In genomic region chr13:46831588-46832194, GRCh38 we compare ENCODE assay signal across 8 cellular contexts. TPM values are rescaled to one million over a fixed set of nuclear protein-coding genes. Genes with fewer than 3 reads are reported as not detected.
A peak's percentile ranks its signal among the peaks of the same experiment; 100 is the strongest.
DNase-seq lines count a peak whose midpoint lies in the region; ATAC-seq, FAIRE-seq and TF ChIP-seq lines count a peak whose summit lies in the region.

No MANE protein-coding gene starts in this region.

- no peaks in the 10 kb centered on the region for H3K4me1 ChIP-seq in DND-41 (ENCODE audit: insufficient read depth, low read length)
- H3K4me1 ChIP-seq in HCT116 (ENCODE audit: control insufficient read depth in 1 of 2, insufficient read depth in 2 of 2, low read length in 2 of 2): no peaks in the 10 kb centered on the region
- no peaks in the 10 kb centered on the region for H3K4me1 ChIP-seq in GM12878 (ENCODE audit: control insufficient read depth, insufficient read depth, low read length)

- WGBS in GM12878 (ENCODE audit: insufficient coverage, insufficient replicate concordance, low lambda C conversion rate, missing lambda C conversion rate): 0% methylated on average over 5 of the region's 5 CpGs

- RAD21 ChIA-PET in HCT116 (lab: Charles Lee; ENCODE audit: low non-redundant PET in 1 of 2, low total read pairs in 2 of 2, uncharacterized antibody in 2 of 2, unreplicated experiment in 2 of 2) (no interaction called here), GM12878 (lab: Charles Lee; ENCODE audit: unreplicated experiment) (interaction anchor here (1.0 to 1.4 kb wide), 3 partner anchors 939 to 946 kb away, joined by 3 to 4 read pairs (median 3); no protein-coding TSS in a partner anchor)

- H3K27ac ChIP-seq in DND-41 (ENCODE audit: low read length): no peak overlapping the region
- no peak overlapping the region for H3K27ac ChIP-seq in HCT116 (ENCODE audit: low read depth, low read length)
- H3K27ac ChIP-seq in GM12878 (ENCODE audit: control insufficient read depth, insufficient read depth): no peak overlapping the region

- POLR2A ChIA-PET in HCT116 (lab: Charles Lee) (no interaction called here), GM12878 (lab: Charles Lee) (no interaction called here)

- H3K27me3 ChIP-seq in DND-41 (ENCODE audit: insufficient read depth, low read length, poor library complexity) (peaks cover 6% of the 10 kb centered on the region), HCT116 (ENCODE audit: insufficient read depth, low read length) (no peaks in the 10 kb centered on the region), GM12878 (replicated peaks in 1 of 2; ENCODE audit: control insufficient read depth in 2 of 2, insufficient read depth in 2 of 2, low read length in 1 of 2) (no peaks in the 10 kb centered on the region), kidney epithelial cell (ENCODE audit: control insufficient read depth, insufficient read depth, low read length) (no peaks in the 10 kb centered on the region)

- H2AFZ ChIP-seq in DND-41 (ENCODE audit: low read depth, low read length): no peak overlapping the region
- H2AFZ ChIP-seq in HCT116 (ENCODE audit: low read depth, low read length, poor library complexity, severe bottlenecking): peak overlapping the region; percentile 66
- H2AFZ ChIP-seq in GM12878 (ENCODE audit: control insufficient read depth, low read depth, low read length): no peak overlapping the region

- peak; percentile 78 for TF ChIP-seq RAD21 in HCT116 (IDR thresholded peaks at IDR 0.05; ENCODE audit: low read depth)
- peak; percentile 84 for TF ChIP-seq RAD21 in GM12878 (IDR thresholded peaks at IDR 0.05; ENCODE audit: insufficient read depth, low read depth, low read length)

- peak; percentile 75 for FAIRE-seq in GM12878 (lab: Jason Lieb, UNC)

- H4K20me1 ChIP-seq in DND-41 (ENCODE audit: insufficient read depth, low read length) (no peaks in the 10 kb centered on the region), HCT116 (ENCODE audit: insufficient read depth) (no peaks in the 10 kb centered on the region), GM12878 (ENCODE audit: control insufficient read depth, insufficient read depth) (no peaks in the 10 kb centered on the region)

- H3K36me3 ChIP-seq in DND-41 (ENCODE audit: insufficient read depth, low read length): no peaks in the 10 kb centered on the region
- H3K36me3 ChIP-seq in HCT116 (ENCODE audit: control insufficient read depth in 1 of 2, insufficient read depth in 2 of 2, low read length in 2 of 2): no peaks in the 10 kb centered on the region
- no peaks in the 10 kb centered on the region for H3K36me3 ChIP-seq in GM12878 (ENCODE audit: control insufficient read depth in 2 of 2, insufficient read depth in 2 of 2, low read length in 1 of 2)
- H3K36me3 ChIP-seq in kidney epithelial cell (ENCODE audit: control insufficient read depth, insufficient read depth, low read length): no peaks in the 10 kb centered on the region

- H3K4me3 ChIP-seq in DND-41 (ENCODE audit: low read depth in 1 of 2, low read length in 2 of 2): no peak overlapping the region
- H3K4me3 ChIP-seq in HCT116 (replicated peaks in 1 of 2; ENCODE audit: low read depth in 1 of 2, low read length in 2 of 2): no peak overlapping the region
- no peak overlapping the region for H3K4me3 ChIP-seq in GM12878
- H3K4me3 ChIP-seq in kidney epithelial cell (ENCODE audit: low read depth, low read length): no peak overlapping the region

- H3K9me2 ChIP-seq in HCT116 (ENCODE audit: insufficient read depth): no peaks in the 10 kb centered on the region

- no peak for TF ChIP-seq EP300 in GM12878 (IDR thresholded peaks at IDR 0.05; ENCODE audit: borderline replicate concordance in 1 of 2, control insufficient read depth in 1 of 2, low read depth in 2 of 2, low read length in 2 of 2)

- ATAC-seq in DND-41 (ENCODE audit: insufficient read depth, low read depth) (peak; percentile 66; the same call in 2 of the 3 replicates), HCT116 (peak; percentile 91), GM12878 (peak; percentile 78), GM18498 (IDR thresholded peaks at IDR 0.05; ENCODE audit: unreplicated experiment) (no peak)

- intact Hi-C loops in HCT116 (cut with micrococcal nuclease) (loop anchor here (1.0 to 10.0 kb wide), 4 partner anchors 768 to 1938 kb away; no protein-coding TSS in a partner anchor), GM12878 (cut with micrococcal nuclease; ENCODE audit: unreplicated experiment) (loop anchor here (1.0 to 10.0 kb wide), 4 partner anchors 61 to 943 kb away; no protein-coding TSS in a partner anchor)

- H3K79me2 ChIP-seq in DND-41 (ENCODE audit: insufficient read depth, low read length): no peaks in the 10 kb centered on the region
- H3K79me2 ChIP-seq in HCT116 (ENCODE audit: insufficient read depth, low read length): no peaks in the 10 kb centered on the region
- no peaks in the 10 kb centered on the region for H3K79me2 ChIP-seq in GM12878 (ENCODE audit: control insufficient read depth, insufficient read depth, low read length)

- peak; percentile 49 for DNase-seq in DND-41
- peak; percentile 51 for DNase-seq in HCT116 (ENCODE audit: low read depth, low spot score)
- DNase-seq in NOMO-1 treated with dmso at 0.1 percent for 144 hours (lab: John Stamatoyannopoulos, UW; ENCODE audit: unreplicated experiment): peak; percentile 16
- DNase-seq in GM12878 (ENCODE audit: low read depth, low spot score): no peak
- peak; percentile 10 for DNase-seq in kidney epithelial cell (ENCODE audit: low read depth)
- DNase-seq in stimulated activated CD8-positive, alpha-beta memory T cell treated with anti-CD3 and anti-CD28 coated beads, Interleukin-4, amount 100 ng/mL, for 48 hours: peak; percentile 62
- no peak for DNase-seq in HuH-7 (ENCODE audit: low spot score)

- H3K9ac ChIP-seq in DND-41 (ENCODE audit: low read depth, low read length) (no peak overlapping the region), HCT116 (ENCODE audit: low read length) (no peak overlapping the region), GM12878 (ENCODE audit: control insufficient read depth, insufficient read depth, low read length) (no peak overlapping the region)

- H3K4me2 ChIP-seq in DND-41 (ENCODE audit: insufficient read depth, low read length) (no peak overlapping the region), HCT116 (ENCODE audit: low read length) (no peak overlapping the region), GM12878 (ENCODE audit: control insufficient read depth, insufficient read depth) (no peak overlapping the region)

- TF ChIP-seq CTCF in DND-41 (IDR thresholded peaks at IDR 0.05; ENCODE audit: borderline replicate concordance, extremely low read depth, low read length, poor library complexity, severe bottlenecking) (peak; percentile 88), HCT116 (IDR thresholded peaks at IDR 0.05 in 2 of 3, conservative IDR thresholded peaks at IDR 0.05 in 1 of 3; ENCODE audit: borderline replicate concordance in 1 of 3, insufficient read depth in 1 of 3, low read depth in 2 of 3, low read length in 2 of 3) (peak; percentile 48 to 95 (median 59); a peak in 5 of 6 replicates), GM12878 (IDR thresholded peaks at IDR 0.05 in 2 of 3, conservative IDR thresholded peaks at IDR 0.05 in 1 of 3; ENCODE audit: control insufficient read depth in 2 of 3, extremely low read depth in 1 of 3, insufficient read depth in 1 of 3, low read depth in 3 of 3, low read length in 3 of 3) (peak; percentile 51 to 82 (median 72)), kidney epithelial cell (IDR thresholded peaks at IDR 0.05; ENCODE audit: insufficient read depth, low read length, poor library complexity, severe bottlenecking) (peak; percentile 63)

- CTCF ChIA-PET in HCT116 (lab: Charles Lee) (interaction anchor here (0.7 to 1.4 kb wide), 4 partner anchors 9 to 142 kb away, joined by 3 to 4 read pairs (median 3); no protein-coding TSS in a partner anchor), GM12878 (lab: Yijun Ruan, JAX) (interaction anchor here (0.6 to 1.7 kb wide), 16 partner anchors 10 to 943 kb away, joined by 3 to 7 read pairs (median 4); no protein-coding TSS in a partner anchor)

- SMC1A ChIA-PET in GM12878 (lab: Charles Lee; ENCODE audit: uncharacterized antibody, unreplicated experiment): interaction anchor here (0.6 to 1.0 kb wide), 3 partner anchors 8 to 944 kb away, joined by 3 to 4 read pairs (median 3); no protein-coding TSS in a partner anchor

- H3K9me3 ChIP-seq in DND-41 (ENCODE audit: insufficient read depth, low read length, severe bottlenecking): no peaks in the 10 kb centered on the region
- H3K9me3 ChIP-seq in HCT116 (ENCODE audit: control insufficient read depth in 1 of 2, insufficient read depth in 1 of 2, low read depth in 1 of 2, low read length in 2 of 2): no peaks in the 10 kb centered on the region
- H3K9me3 ChIP-seq in GM12878 (replicated peaks; ENCODE audit: control insufficient read depth, insufficient read depth, low read length): no peaks in the 10 kb centered on the region

- BruUV-seq in HCT116 (replicated peaks; lab: Mats Ljungman, UMichigan) (no TSS peak), GM12878 (replicated peaks; lab: Mats Ljungman, UMichigan) (no TSS peak)

- TF ChIP-seq POLR2A in HCT116 (IDR thresholded peaks at IDR 0.05; ENCODE audit: borderline replicate concordance, extremely low read depth, insufficient read depth, insufficient read length) (no peak), GM12878 (IDR thresholded peaks at IDR 0.05; ENCODE audit: low read depth, low read length) (no peak)

- in situ Hi-C loops in GM12878 (cut with MboI): loop anchor here (5.0 kb wide), 1 partner anchor 946 kb away; no protein-coding TSS in a partner anchor

TF ChIP-seq in GM12878, 131 proteins besides CTCF, POLR2A, EP300 and RAD21 (continues in another document):
- TF ChIP-seq SUZ12 (IDR thresholded peaks at IDR 0.05; ENCODE audit: unreplicated experiment) (no peak), ZSCAN29 (IDR thresholded peaks at IDR 0.05) (no peak), ZNF622 (IDR thresholded peaks at IDR 0.05) (no peak)

RNA-seq across cellular contexts. Expression of gene ESD, which starts 34.7 kb away (rescaled TPM):
- 111 TPM for total RNA-seq in HCT116 (2021; ENCODE audit: unreplicated experiment)
- 50.1 and 81.0 TPM in 2 replicates for polyA plus RNA-seq in HCT116 (2012)
- total RNA-seq in GM12878 (2013; cell fraction: nucleolus; rRNA removed): 36.4 and 41.2 TPM in 2 replicates
- 142 and 149 TPM in 2 replicates for total RNA-seq in GM12878 (2014; rRNA removed)
- 179 and 182 TPM in 2 replicates for total RNA-seq in GM12878 (2014; rRNA removed; fragmentation: Illumina TruSeq; extraction: Trizol)
- 105 and 112 TPM in 2 replicates for total RNA-seq in GM12878 (2021)
- polyA plus RNA-seq in GM12878 (2011; ENCODE audit: low read depth): 93.7 TPM
- polyA plus RNA-seq in GM12878 (2011; rRNA removed): 135 and 181 TPM in 2 replicates
- 64.0 and 68.1 TPM in 2 replicates for polyA plus RNA-seq in GM12878 (2011; cell fraction: cytosol; rRNA removed)
- 46.6 and 48.1 TPM in 2 replicates for polyA plus RNA-seq in GM12878 (2011; cell fraction: nucleus; rRNA removed)
- 90.0 and 114 TPM in 2 replicates for polyA plus RNA-seq in GM12878 (2012)
- 211 and 284 TPM in 2 replicates for polyA plus RNA-seq in GM12878 (2014; fragmentation: Illumina TruSeq; extraction: Trizol)
- polyA plus RNA-seq in GM12878 (2014; fragmentation: Nextera tagmentation; extraction: Ambion mirVana): 100 to 1,000 TPM; 298 to 387 TPM
- polyA plus RNA-seq in GM12878 (2014; rRNA removed): 122 and 139 TPM in 2 replicates
- polyA plus RNA-seq in GM12878 (2016; fragmentation: Nextera tagmentation; extraction: Ambion mirVana): 100 to 1,000 TPM; 220 to 227 TPM
- 60.5 and 67.9 TPM in 2 replicates for polyA minus RNA-seq in GM12878 (2011; rRNA and poly(A)+ RNA removed)
- polyA minus RNA-seq in GM12878 (2011; cell fraction: cytosol; rRNA and poly(A)+ RNA removed): 19.2 and 34.4 TPM in 2 replicates
- 20.2 and 25.4 TPM in 2 replicates for polyA minus RNA-seq in GM12878 (2011; cell fraction: nucleus; rRNA and poly(A)+ RNA removed)
- 128 and 131 TPM in 2 replicates for total RNA-seq in kidney epithelial cell

Comparison
In these comparisons a context has a peak if more than half of its experiments do, and no peak if none do; other contexts are left out.
1. DNase-seq: peak in DND-41 (single experiment), HCT116 (single experiment), NOMO-1 treated with dmso at 0.1 percent for 144 hours (single experiment), kidney epithelial cell (single experiment) and stimulated activated CD8-positive, alpha-beta memory T cell treated with anti-CD3 and anti-CD28 coated beads, Interleukin-4, amount 100 ng/mL, for 48 hours (single experiment); none in GM12878 (single experiment) and HuH-7 (single experiment).
2. Peak in every context shown above with its lines, with median percentiles within 50 percentile points of each other: CTCF ChIP-seq.